In genomic region chr19:35639863-35640262, GRCh38 we compare ENCODE assay signal across 23 cellular contexts. TPM values are rescaled to one million over a fixed set of nuclear protein-coding genes. Genes with fewer than 3 reads are reported as not detected.
"Had no signal": no experiment of that assay in that cellular context is flagged by ENCODE, and none has a peak within 500 bp of the region (broad histone marks: within the 10 kb centered on the region; RNA-seq: fewer than 3 reads in every experiment).

No MANE protein-coding gene starts in this region.

- H3K36me3 ChIP-seq: colonic mucosa had no signal

- H3K4me3 Mint-ChIP-seq: activated naive CD4-positive, alpha-beta T cell treated with anti-CD3 and anti-CD28 coated beads, Interleukin-2, amount 10 ng/mL, durations not matched to agents 7 days and 5 days; activated naive CD8-positive, alpha-beta T cell treated with anti-CD3 and anti-CD28 coated beads, Interleukin-2, amount 50 U/mL, for 24 hours; activated T-cell treated with anti-CD3 and anti-CD28 coated beads, Interleukin-2, amount 50 U/mL, for 24 hours; central memory CD8-positive, alpha-beta T cell; stimulated activated effector memory CD8-positive, alpha-beta T cell treated with anti-CD3 and anti-CD28 coated beads, Interleukin-12 subunit alpha, Interleukin-12 subunit beta, amount 100 ng/mL, for 72 hours had no signal

- H3K79me2 ChIP-seq: parathyroid adenoma had no signal

- H3K27ac Mint-ChIP-seq: activated naive CD4-positive, alpha-beta T cell treated with anti-CD3 and anti-CD28 coated beads, Interleukin-2, amount 10 ng/mL, durations not matched to agents 7 days and 5 days; activated naive CD8-positive, alpha-beta T cell treated with anti-CD3 and anti-CD28 coated beads, Interleukin-2, amount 50 U/mL, for 24 hours; activated T-cell treated with anti-CD3 and anti-CD28 coated beads, Interleukin-2, amount 50 U/mL, for 24 hours; stimulated activated effector memory CD8-positive, alpha-beta T cell treated with anti-CD3 and anti-CD28 coated beads, Interleukin-12 subunit alpha, Interleukin-12 subunit beta, amount 100 ng/mL, for 72 hours had no signal

- H3K27me3 ChIP-seq: colonic mucosa, testis, upper lobe of right lung had no signal

- H2AFZ ChIP-seq: parathyroid adenoma had no signal

- DNase-seq: activated CD4-positive, alpha-beta T cell treated with anti-CD3 and anti-CD28 coated beads, Interleukin-2, amount 50 U/mL, for 48 hours; activated naive CD4-positive, alpha-beta T cell treated with anti-CD3 and anti-CD28 coated beads, Interleukin-2, amount 10 ng/mL, durations not matched to agents 7 days and 5 days; activated naive CD8-positive, alpha-beta T cell treated with anti-CD3 and anti-CD28 coated beads, Interleukin-2, amount 50 U/mL, for 24 hours; activated T-cell treated with anti-CD3 and anti-CD28 coated beads, Interleukin-2, amount 50 U/mL, for 24 hours; aorta; colonic mucosa; head of caudate nucleus; SK-N-SH; stimulated activated CD4-positive, alpha-beta T cell treated with anti-CD3 and anti-CD28 coated beads, Interleukin-4, amount 100 ng/mL, for 24 hours; T1000; testis; upper lobe of right lung had no signal

- FAIRE-seq: frontal cortex, keratinocyte had no signal

- H3K9me3 Mint-ChIP-seq: activated naive CD4-positive, alpha-beta T cell treated with anti-CD3 and anti-CD28 coated beads, Interleukin-2, amount 10 ng/mL, durations not matched to agents 7 days and 5 days; activated naive CD8-positive, alpha-beta T cell treated with anti-CD3 and anti-CD28 coated beads, Interleukin-2, amount 50 U/mL, for 24 hours; activated T-cell treated with anti-CD3 and anti-CD28 coated beads, Interleukin-2, amount 50 U/mL, for 24 hours; central memory CD8-positive, alpha-beta T cell; stimulated activated effector memory CD8-positive, alpha-beta T cell treated with anti-CD3 and anti-CD28 coated beads, Interleukin-12 subunit alpha, Interleukin-12 subunit beta, amount 100 ng/mL, for 72 hours had no signal

- H3K4me2 ChIP-seq: SK-N-SH, smooth muscle cell had no signal

- H3K9me3 ChIP-seq: colonic mucosa, SK-N-SH, testis, upper lobe of right lung had no signal

- H3K4me1 ChIP-seq: colonic mucosa, parathyroid adenoma, testis, upper lobe of right lung had no signal

- H3K4me3 ChIP-seq: colonic mucosa, smooth muscle cell, testis, upper lobe of right lung had no signal

- H3K27me3 Mint-ChIP-seq: activated naive CD4-positive, alpha-beta T cell treated with anti-CD3 and anti-CD28 coated beads, Interleukin-2, amount 10 ng/mL, durations not matched to agents 7 days and 5 days; activated naive CD8-positive, alpha-beta T cell treated with anti-CD3 and anti-CD28 coated beads, Interleukin-2, amount 50 U/mL, for 24 hours; activated T-cell treated with anti-CD3 and anti-CD28 coated beads, Interleukin-2, amount 50 U/mL, for 24 hours; central memory CD8-positive, alpha-beta T cell had no signal

- H3K9ac ChIP-seq: parathyroid adenoma, SK-N-SH had no signal

- H3K27ac ChIP-seq: colonic mucosa, testis, upper lobe of right lung had no signal

RNA-seq across cellular contexts. Expression of gene ETV2, which starts 1.7 kb away (rescaled TPM):
- total RNA-seq: myocyte, smooth muscle cell had no signal

RNA-seq across cellular contexts. Expression of gene UPK1A, which starts 26.5 kb away (rescaled TPM):
- total RNA-seq: aorta, colonic mucosa, epithelial cell of proximal tubule, frontal cortex, left lobe of liver, lung microvascular endothelial cell, myocyte, sciatic nerve, upper lobe of right lung had no signal
